Comparison of ENCODE assay signal across 8 cellular contexts in the genomic region with DNA sequence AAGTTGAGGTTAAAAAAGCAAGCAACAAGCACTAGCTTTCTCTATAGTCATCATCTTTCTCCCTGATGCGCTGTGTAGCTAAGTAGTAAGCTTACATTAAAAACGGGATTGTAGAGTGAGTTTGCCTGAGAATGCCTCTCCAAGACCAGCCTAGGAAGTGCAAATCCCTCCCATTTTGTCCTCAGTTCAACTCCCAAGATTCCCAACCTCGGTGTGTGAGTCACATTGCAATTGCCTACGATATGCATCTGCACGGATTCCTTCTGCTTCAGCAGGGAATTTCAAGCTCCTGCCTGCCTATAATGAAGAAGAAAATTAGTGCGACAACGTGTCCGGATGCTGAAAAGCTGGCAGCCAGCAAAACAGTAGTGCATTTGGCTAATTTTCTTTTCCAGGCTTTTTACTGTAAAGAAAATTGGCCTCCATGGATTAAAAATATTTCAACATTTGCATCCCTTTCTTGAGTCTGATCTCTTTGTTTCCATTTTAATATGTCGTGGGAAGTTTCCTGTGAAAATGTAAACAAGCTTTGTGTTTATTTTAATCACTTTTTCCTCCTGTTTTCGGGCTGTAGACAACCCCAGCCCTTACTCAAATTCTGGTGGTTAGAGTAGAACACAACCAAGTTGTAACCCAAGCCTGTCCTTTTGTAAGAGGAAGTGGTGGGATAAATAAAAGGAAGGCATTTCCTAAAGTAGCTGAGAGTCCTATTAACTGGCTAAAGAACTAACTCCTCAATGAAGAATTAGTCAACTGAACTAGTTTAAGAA. TPM values are rescaled to one million over a fixed set of nuclear protein-coding genes. Genes with fewer than 3 reads are reported as not detected.
DNase-seq lines count a peak whose midpoint lies in the region; ATAC-seq and TF ChIP-seq lines count a peak whose summit lies in the region.

No MANE protein-coding gene starts in this region.

- H3K79me2 ChIP-seq in GM23248 (ENCODE audit: insufficient read depth): no peaks in the 10 kb centered on the region
- H3K79me2 ChIP-seq in MM.1S (ENCODE audit: low read length): no peaks in the 10 kb centered on the region
- H3K79me2 ChIP-seq in Karpas-422 (ENCODE audit: low read length): no peaks in the 10 kb centered on the region

- in situ Hi-C loops in GM23248 (cut with MboI): no loop called here

- H3K36me3 ChIP-seq in GM23248 (ENCODE audit: low read depth) (no peaks in the 10 kb centered on the region), MM.1S (replicated peaks; ENCODE audit: insufficient read depth, low read length) (no peaks in the 10 kb centered on the region), Karpas-422 (ENCODE audit: insufficient read depth, low read length) (no peaks in the 10 kb centered on the region)
- H3K36me3 ChIP-seq in naive thymus-derived CD4-positive, alpha-beta T cell (ENCODE audit: control insufficient read depth in 2 of 3, insufficient read depth in 3 of 3, low read length in 3 of 3): no peaks in the 10 kb centered on the region

- H3K9me2 ChIP-seq in GM23248 (ENCODE audit: insufficient read depth): peaks cover 6% of the 10 kb centered on the region; the same call in 1 of the 2 replicates
- H3K9me2 ChIP-seq in MM.1S (replicated peaks; ENCODE audit: insufficient read depth, low read length): no peaks in the 10 kb centered on the region
- H3K9me2 ChIP-seq in Karpas-422 (replicated peaks; ENCODE audit: insufficient read depth, low read length): no peaks in the 10 kb centered on the region; the same call in 1 of the 2 replicates

- intact Hi-C loops in naive thymus-derived CD4-positive, alpha-beta T cell (cut with micrococcal nuclease): no loop called here

- peaks cover 0 to 26% (median 13%) of the 10 kb centered on the region in 11 donors for H3K9me3 Mint-ChIP-seq in naive thymus-derived CD4-positive, alpha-beta T cell

- H3K9ac ChIP-seq in GM23248 (peak overlapping the region; percentile 74), MM.1S (ENCODE audit: low read length) (no peak overlapping the region), Karpas-422 (ENCODE audit: low read length) (no peak overlapping the region)

- no peaks in the 10 kb centered on the region for H4K20me1 ChIP-seq in GM23248 (ENCODE audit: insufficient read depth)
- H4K20me1 ChIP-seq in MM.1S (ENCODE audit: insufficient read depth, low read length): no peaks in the 10 kb centered on the region
- H4K20me1 ChIP-seq in Karpas-422 (ENCODE audit: insufficient read depth, low read depth, low read length): no peaks in the 10 kb centered on the region

- H3K4me3 ChIP-seq in GM23248: peak overlapping the region; percentile 64
- H3K4me3 ChIP-seq in MM.1S (ENCODE audit: low read length): no peak overlapping the region
- no peak overlapping the region for H3K4me3 ChIP-seq in naive thymus-derived CD4-positive, alpha-beta T cell (ENCODE audit: low read length)
- H3K4me3 ChIP-seq in Karpas-422 (ENCODE audit: low read length): no peak overlapping the region

- no peak for ATAC-seq in naive thymus-derived CD4-positive, alpha-beta T cell

- H2AFZ ChIP-seq in GM23248 (peak overlapping the region; percentile 82), MM.1S (ENCODE audit: low read length) (no peak overlapping the region), Karpas-422 (ENCODE audit: low read length) (no peak overlapping the region)

- H3F3A ChIP-seq in GM23248 (ENCODE audit: insufficient read depth) (peaks cover 23% of the 10 kb centered on the region), MM.1S (ENCODE audit: insufficient read depth, low read length) (no peaks in the 10 kb centered on the region)

- H3K4me1 ChIP-seq in GM23248 (ENCODE audit: insufficient read depth): peaks cover 30% of the 10 kb centered on the region
- no peaks in the 10 kb centered on the region for H3K4me1 ChIP-seq in MM.1S (ENCODE audit: low read length)
- no peaks in the 10 kb centered on the region for H3K4me1 ChIP-seq in naive thymus-derived CD4-positive, alpha-beta T cell (ENCODE audit: control insufficient read depth in 2 of 2, insufficient read depth in 2 of 2, low read length in 2 of 2)
- H3K4me1 ChIP-seq in Karpas-422 (ENCODE audit: low read length): no peaks in the 10 kb centered on the region

- no peak overlapping the region for H3K27ac Mint-ChIP-seq in naive thymus-derived CD4-positive, alpha-beta T cell

- CTCF ChIA-PET in naive thymus-derived CD4-positive, alpha-beta T cell (lab: Charles Lee): no interaction called here

- WGBS in GM23248 (ENCODE audit: low coverage in 1 of 2, low lambda C conversion rate in 2 of 2, missing lambda C conversion rate in 2 of 2), 2 experiments: 10 to 11% methylated on average over 10 of the region's 10 CpGs

- no peak for TF ChIP-seq CTCF in MM.1S (IDR thresholded peaks at IDR 0.05; ENCODE audit: low read length)

- H3K27me3 ChIP-seq in GM23248 (replicated peaks; ENCODE audit: insufficient read depth): no peaks in the 10 kb centered on the region
- no peaks in the 10 kb centered on the region for H3K27me3 ChIP-seq in MM.1S (replicated peaks; ENCODE audit: insufficient read depth, low read length)
- H3K27me3 ChIP-seq in naive thymus-derived CD4-positive, alpha-beta T cell (ENCODE audit: control insufficient read depth in 2 of 2, insufficient read depth in 2 of 2, low read length in 2 of 2): peaks cover 0 to 3% of the 10 kb centered on the region in 2 donors
- no peaks in the 10 kb centered on the region for H3K27me3 ChIP-seq in Karpas-422 (ENCODE audit: low read length)

- H3K4me3 Mint-ChIP-seq in naive thymus-derived CD4-positive, alpha-beta T cell: no peak overlapping the region

- peaks cover 0 to 3% (median 0%) of the 10 kb centered on the region in 7 donors for H3K4me1 Mint-ChIP-seq in naive thymus-derived CD4-positive, alpha-beta T cell

- DNase-seq in GM23248 (peak; percentile 92), RKO (ENCODE audit: low spot score) (peak; percentile 54), fibroblast of the conjunctiva (ENCODE audit: low read depth) (peak; percentile 74), pons (ENCODE audit: low spot score) (peak; percentile 25), MM.1S (no peak), NCI-H187 (lab: John Stamatoyannopoulos, UW) (no peak), Karpas-422 (no peak)
- no peak for DNase-seq in naive thymus-derived CD4-positive, alpha-beta T cell

- H3K27ac ChIP-seq in GM23248 (peak overlapping the region; percentile 85), MM.1S (ENCODE audit: low read length) (no peak overlapping the region), Karpas-422 (ENCODE audit: low read length) (no peak overlapping the region)
- H3K27ac ChIP-seq in naive thymus-derived CD4-positive, alpha-beta T cell (ENCODE audit: low read depth, low read length): no peak overlapping the region

- H3K4me2 ChIP-seq in GM23248 (ENCODE audit: unreplicated experiment) (peak overlapping the region; percentile 84), MM.1S (ENCODE audit: low read depth, low read length) (no peak overlapping the region), Karpas-422 (ENCODE audit: low read depth, low read length, poor library complexity, severe bottlenecking) (no peak overlapping the region)

- H3K27me3 Mint-ChIP-seq in naive thymus-derived CD4-positive, alpha-beta T cell: peaks cover 7 to 39% (median 35%) of the 10 kb centered on the region in 5 donors

- H3K36me3 Mint-ChIP-seq in naive thymus-derived CD4-positive, alpha-beta T cell: peaks cover 0 to 7% (median 1%) of the 10 kb centered on the region in 5 donors

- POLR2A ChIA-PET in naive thymus-derived CD4-positive, alpha-beta T cell (lab: Charles Lee): no interaction called here

- no peaks in the 10 kb centered on the region for H3K9me3 ChIP-seq in GM23248 (ENCODE audit: low read depth)
- H3K9me3 ChIP-seq in MM.1S (replicated peaks; ENCODE audit: insufficient read depth, low read length): no peaks in the 10 kb centered on the region
- no peaks in the 10 kb centered on the region for H3K9me3 ChIP-seq in naive thymus-derived CD4-positive, alpha-beta T cell (ENCODE audit: control insufficient read depth in 2 of 3, low read length in 3 of 3)
- H3K9me3 ChIP-seq in Karpas-422 (ENCODE audit: low read length): no peaks in the 10 kb centered on the region

RNA-seq across cellular contexts. Expression of gene TET2, which starts 58.4 kb away (rescaled TPM):
- total RNA-seq in GM23248 (2014; rRNA removed; shearing (Covaris generic)): 5.6 and 7.6 TPM in 2 replicates
- 5.7 and 7.1 TPM in 2 replicates for polyA plus RNA-seq in GM23248 (2016; fragmentation: Nextera tagmentation; extraction: Ambion mirVana)
- total RNA-seq in naive thymus-derived CD4-positive, alpha-beta T cell: 10 to 100 TPM; 15.2 to 78.4 (median 32.2) TPM
- 10 to 100 TPM; 12.8 to 17.5 TPM for polyA plus RNA-seq in naive thymus-derived CD4-positive, alpha-beta T cell
- 7.2 and 16.7 TPM in 2 replicates for total RNA-seq in Karpas-422 (2014; rRNA removed; shearing (Covaris generic); ENCODE audit: low replicate concordance)

Comparison
In these comparisons a context has a peak if more than half of its experiments do, and no peak if none do; other contexts are left out.
1. DNase-seq: peak in GM23248 (single experiment), RKO (single experiment), fibroblast of the conjunctiva (single experiment) and pons (single experiment); none in MM.1S (single experiment), NCI-H187 (0 of 2), naive thymus-derived CD4-positive, alpha-beta T cell (0 of 9) and Karpas-422 (single experiment).